8 cellular contexts compared by ENCODE assay signal in genomic region chr17:74736423-74737298, GRCh38. TPM values are rescaled to one million over a fixed set of nuclear protein-coding genes. Genes with fewer than 3 reads are reported as not detected.
DNase-seq lines count a peak whose midpoint lies in the region; ATAC-seq and TF ChIP-seq lines count a peak whose summit lies in the region.

TSS of gene RAB37 (plus strand) at chr17:74737256. CDS start at chr17:74737273, 17 bp downstream.

- ATAC-seq in natural killer cell (peak; percentile 29 to 69 (median 34)), GM19467 (IDR thresholded peaks at IDR 0.05; ENCODE audit: unreplicated experiment) (no peak)

- peaks cover 5% of the 10 kb centered on the region for H3K27me3 Mint-ChIP-seq in endodermal cell (ENCODE audit: insufficient read depth)
- H3K27me3 Mint-ChIP-seq in natural killer cell (ENCODE audit: low read depth in 2 of 2) = peaks cover 0 to 4% of the 10 kb centered on the region in 2 donors

- 7 to 8% methylated on average over 10 to 68 of the region's 70 CpGs for WGBS in endodermal cell (ENCODE audit: insufficient coverage in 1 of 2, insufficient read length in 1 of 2), 2 experiments

- H3K4me1 ChIP-seq in HUES48 (ENCODE audit: control insufficient read depth, insufficient read depth, low read length) = peaks cover 7% of the 10 kb centered on the region
- H3K4me1 ChIP-seq in endodermal cell (ENCODE audit: control insufficient read depth, insufficient read depth, low read length) = peaks cover 11% of the 10 kb centered on the region

- H3K9me3 Mint-ChIP-seq in endodermal cell = no peaks in the 10 kb centered on the region
- no peaks in the 10 kb centered on the region for H3K9me3 Mint-ChIP-seq in natural killer cell

- H3K27ac ChIP-seq in HUES48 (ENCODE audit: low read depth, low read length) (peak within 1 kb of the TSS; percentile 17), endodermal cell (ENCODE audit: low read depth, low read length) (no peak within 1 kb of the TSS)

- intact Hi-C loops in T-helper 2 cell treated with Interferon-gamma antibody and Interleukin-4, amounts not matched to agents 100 ng/mL and 5 ng/mL, for 36 hours (cut with micrococcal nuclease) = loop anchor here (1.0 to 5.0 kb wide), 3 partner anchors 48 to 79 kb away; no protein-coding TSS in a partner anchor
- intact Hi-C loops in natural killer cell (cut with micrococcal nuclease) = loop anchor here (1.0 to 5.0 kb wide), 2 partner anchors 79 to 264 kb away; no protein-coding TSS in a partner anchor

- H3K36me3 Mint-ChIP-seq in endodermal cell (ENCODE audit: low read depth) (no peaks in the 10 kb centered on the region), natural killer cell (no peaks in the 10 kb centered on the region)

- DNase-seq in endodermal cell (peak; percentile 95), natural killer cell (peak; percentile 57), DMS153 treated with DMSO at 0.1 percent for 48 hours (lab: John Stamatoyannopoulos, UW; ENCODE audit: unreplicated experiment) (no peak), mesenteric fat pad (ENCODE audit: low spot score) (no peak)

- H3K36me3 ChIP-seq in HUES48 (ENCODE audit: control insufficient read depth, insufficient read depth, low read length) (no peaks in the 10 kb centered on the region), endodermal cell (ENCODE audit: control insufficient read depth, insufficient read depth, low read length) (no peaks in the 10 kb centered on the region)

- H3K27me3 ChIP-seq in HUES48 (ENCODE audit: control insufficient read depth, insufficient read depth, low read length) = peaks cover 17% of the 10 kb centered on the region; the same call in 1 of the 2 replicates
- H3K27me3 ChIP-seq in endodermal cell (ENCODE audit: control insufficient read depth, insufficient read depth, low read length, poor library complexity, severe bottlenecking) = peaks cover 15% of the 10 kb centered on the region

- H3K4me3 Mint-ChIP-seq in endodermal cell (peak within 1 kb of the TSS; percentile 63), natural killer cell (peak within 1 kb of the TSS; percentile 92)

- H3K4me3 ChIP-seq in GM08714 (ENCODE audit: low read length) (peak within 1 kb of the TSS; percentile 19; the same call in 1 of the 2 replicates), HUES48 (ENCODE audit: low read depth, low read length) (peak within 1 kb of the TSS; percentile 81), endodermal cell (ENCODE audit: low read length) (peak within 1 kb of the TSS; percentile 75)

- H3K27ac Mint-ChIP-seq in endodermal cell = peak within 1 kb of the TSS; percentile 20
- H3K27ac Mint-ChIP-seq in natural killer cell = peak within 1 kb of the TSS; percentile 90 to 93

- H3K9me3 ChIP-seq in HUES48 (ENCODE audit: control insufficient read depth, insufficient read depth, low read length) (no peaks in the 10 kb centered on the region), endodermal cell (ENCODE audit: control insufficient read depth, low read length) (no peaks in the 10 kb centered on the region)

- peak; percentile 69 for TF ChIP-seq CTCF in endodermal cell (conservative IDR thresholded peaks at IDR 0.05)
- peak; percentile 56 for TF ChIP-seq CTCF in natural killer cell (IDR thresholded peaks at IDR 0.05)

- H3K4me1 Mint-ChIP-seq in endodermal cell (peaks cover 16% of the 10 kb centered on the region), natural killer cell (peaks cover 34 to 43% of the 10 kb centered on the region in 2 donors)

- no peak within 1 kb of the TSS for H3K9ac ChIP-seq in HUES48 (ENCODE audit: low read depth, low read length)
- no peak within 1 kb of the TSS for H3K9ac ChIP-seq in endodermal cell (ENCODE audit: extremely low read depth, low read length, poor library complexity, severe bottlenecking)

RNA-seq across cellular contexts. Expression of gene RAB37, which starts in this region (rescaled TPM):
- total RNA-seq in T-helper 2 cell treated with Interferon-gamma antibody and Interleukin-4, amounts not matched to agents 100 ng/mL and 5 ng/mL, for 36 hours = 91.3 and 93.8 TPM in 2 replicates
- total RNA-seq in endodermal cell (1 to 10 TPM; 6.8 to 8.4 TPM), natural killer cell (100 to 1,000 TPM; 150 to 184 (median 169) TPM), mesenteric fat pad (1.3 TPM)
- polyA plus RNA-seq in endodermal cell (2013, experiment 1 of 2) = 1.8 TPM
- 2.0 TPM for polyA plus RNA-seq in endodermal cell (2013, experiment 2 of 2)

Comparison
In these comparisons a context has a peak if more than half of its experiments do, and no peak if none do; other contexts are left out.
1. H3K4me3 ChIP-seq: peak in every context shown above with its lines; median percentile 81 in HUES48; 75 in endodermal cell; 19 in GM08714.
2. DNase-seq: peak in endodermal cell (single experiment) and natural killer cell (single experiment); none in DMS153 treated with DMSO at 0.1 percent for 48 hours (single experiment) and mesenteric fat pad (single experiment).